8 cellular contexts compared by ENCODE assay signal in genomic region chr17:44865231-44865660, GRCh38. TPM values are rescaled to one million over a fixed set of nuclear protein-coding genes. Genes with fewer than 3 reads are reported as not detected.
DNase-seq lines count a peak whose midpoint lies in the region; ATAC-seq and TF ChIP-seq lines count a peak whose summit lies in the region.

No MANE protein-coding gene starts in this region.

- CTCF ChIA-PET in IMR-90 (lab: Yijun Ruan, JAX) = interaction anchor here (0.6 to 4.8 kb wide), 4 partner anchors 81 to 121 kb away, joined by 3 to 25 read pairs (median 4); no protein-coding TSS in a partner anchor

- H2AFZ ChIP-seq in IMR-90 (replicated peaks; ENCODE audit: low read length, poor library complexity) (no peak overlapping the region), OCI-LY1 (ENCODE audit: low read length) (no peak overlapping the region)

- dilution Hi-C loops in IMR-90 (cut with HindIII; ENCODE audit: low sequenced_read_pairs, unreplicated experiment) = no loop called here

- ATAC-seq in IMR-90 (ENCODE audit: low read depth) = peak; percentile 89
- ATAC-seq in GM21526 (IDR thresholded peaks at IDR 0.05; ENCODE audit: low FRiP score, unreplicated experiment) = no peak

- no peak overlapping the region for H3K56ac ChIP-seq in IMR-90 (ENCODE audit: extremely low read depth, insufficient read depth, low read length)

- no peak overlapping the region for H2BK20ac ChIP-seq in IMR-90 (ENCODE audit: low read depth, low read length)

- H3K4me2 ChIP-seq in IMR-90 (ENCODE audit: low read depth, low read length) = no peak overlapping the region
- no peak overlapping the region for H3K4me2 ChIP-seq in OCI-LY1 (ENCODE audit: low read length)

- H3K4me3 ChIP-seq in IMR-90 (ENCODE audit: insufficient read depth, low read depth, low read length) (no peak overlapping the region), OCI-LY1 (ENCODE audit: low read depth, low read length, poor library complexity, severe bottlenecking) (no peak overlapping the region)

- no peak overlapping the region for H2AK9ac ChIP-seq in IMR-90 (replicated peaks; ENCODE audit: low read depth, low read length, poor library complexity)

- TF ChIP-seq RAD21 in IMR-90 (IDR thresholded peaks at IDR 0.05; ENCODE audit: low read length) = peak; percentile 82

- H3K27me3 ChIP-seq in IMR-90 (ENCODE audit: control insufficient read depth, insufficient read depth, low read length) = no peaks in the 10 kb centered on the region
- H3K27me3 ChIP-seq in OCI-LY1 (ENCODE audit: insufficient read depth, low read length) = no peaks in the 10 kb centered on the region

- no peaks in the 10 kb centered on the region for H3K4me1 ChIP-seq in IMR-90 (ENCODE audit: control insufficient read depth, insufficient read depth, low read length)
- H3K4me1 ChIP-seq in OCI-LY1 (ENCODE audit: insufficient read depth, low read length, severe bottlenecking) = no peaks in the 10 kb centered on the region

- H3K27ac ChIP-seq in IMR-90 (ENCODE audit: insufficient read depth, low read length) (no peak overlapping the region), OCI-LY1 (ENCODE audit: low read depth, low read length, poor library complexity, severe bottlenecking) (no peak overlapping the region)

- H4K8ac ChIP-seq in IMR-90 (ENCODE audit: low read depth in 2 of 2, low read length in 2 of 2) = no peak overlapping the region

- H3K4ac ChIP-seq in IMR-90 (ENCODE audit: low read depth, low read length) = no peak overlapping the region

- H3F3A ChIP-seq in OCI-LY1 (ENCODE audit: insufficient read depth, low read length) = no peaks in the 10 kb centered on the region

- H3K14ac ChIP-seq in IMR-90 (replicated peaks; ENCODE audit: low read depth, low read length) = no peak overlapping the region

- H4K5ac ChIP-seq in IMR-90 (ENCODE audit: low read depth, low read length) = no peak overlapping the region

- H2BK5ac ChIP-seq in IMR-90 (ENCODE audit: low read depth, low read length, poor library complexity, severe bottlenecking) = no peak overlapping the region

- H2BK15ac ChIP-seq in IMR-90 (ENCODE audit: low read depth, low read length) = no peak overlapping the region

- WGBS in IMR-90 (ENCODE audit: extremely low coverage in 2 of 2, insufficient read length in 1 of 2), 2 experiments = no CpG with 5 or more reads among the region's 1 CpG

- H2AK5ac ChIP-seq in IMR-90 (ENCODE audit: low read depth, low read length) = no peak overlapping the region

- H3K9me1 ChIP-seq in IMR-90 (ENCODE audit: insufficient read depth, low read length) = no peaks in the 10 kb centered on the region

- POLR2A ChIA-PET in IMR-90 (lab: Charles Lee; ENCODE audit: unreplicated experiment) = no interaction called here

- H3K9ac ChIP-seq in IMR-90 (ENCODE audit: low read depth, low read length) (no peak overlapping the region), OCI-LY1 (ENCODE audit: low read length) (no peak overlapping the region)

- no peak overlapping the region for H2BK120ac ChIP-seq in IMR-90 (ENCODE audit: low read depth, low read length)

- no peak overlapping the region for H3K18ac ChIP-seq in IMR-90 (ENCODE audit: low read depth, low read length)

- H3K9me2 ChIP-seq in OCI-LY1 (ENCODE audit: low read depth, low read length) = no peaks in the 10 kb centered on the region

- DNase-seq in CMK (ENCODE audit: low read depth) (peak; percentile 32), IMR-90 (peak; percentile 73), erythroblast (lab: John Stamatoyannopoulos, UW) (peak; percentile 69 to 84), myocyte (ENCODE audit: low read depth) (peak; percentile 79)
- peak; percentile 64 for DNase-seq in activated CD8-positive, alpha-beta memory T cell treated with anti-CD3 and anti-CD28 coated beads, Interleukin-2, amount 50 U/mL, for 4 hours
- peak; percentile 17 to 51 for DNase-seq in stimulated activated CD8-positive, alpha-beta memory T cell treated with anti-CD3 and anti-CD28 coated beads, Interleukin-4, amount 100 ng/mL, for 4 hours (ENCODE audit: low read depth in 2 of 2, low spot score in 1 of 2)

- no peak overlapping the region for H3K23ac ChIP-seq in IMR-90 (ENCODE audit: low read depth, low read length)

- intact Hi-C loops in IMR-90 (cut with micrococcal nuclease) = loop anchor here (1.0 kb wide), 3 partner anchors 13 to 90 kb away; no protein-coding TSS in a partner anchor

- H3K9me3 ChIP-seq in IMR-90 (ENCODE audit: control insufficient read depth, insufficient read depth, low read length) (no peaks in the 10 kb centered on the region), OCI-LY1 (ENCODE audit: low read length) (no peaks in the 10 kb centered on the region)

- peaks cover 53% of the 10 kb centered on the region for H3K36me3 ChIP-seq in IMR-90 (ENCODE audit: control insufficient read depth, insufficient read depth, low read length)
- H3K36me3 ChIP-seq in OCI-LY1 (ENCODE audit: insufficient read depth, low read length) = peaks cover 80% of the 10 kb centered on the region

- no peaks in the 10 kb centered on the region for H3K79me2 ChIP-seq in OCI-LY1 (ENCODE audit: insufficient read depth, low read length)

- H3K79me1 ChIP-seq in IMR-90 (ENCODE audit: low read depth in 1 of 2, low read length in 2 of 2) = peaks cover 0 to 9% of the 10 kb centered on the region in 2 experiments; a peak in 1 of 4 replicates

- in situ Hi-C loops in IMR-90 (cut with MboI; ENCODE audit: low sequenced_read_pairs) = no loop called here

- no peaks in the 10 kb centered on the region; the same call in 1 of the 2 replicates for H4K20me1 ChIP-seq in IMR-90 (ENCODE audit: insufficient read depth, low read length)
- no peaks in the 10 kb centered on the region for H4K20me1 ChIP-seq in OCI-LY1 (ENCODE audit: insufficient read depth, low read length)

- no peak overlapping the region for H4K91ac ChIP-seq in IMR-90 (ENCODE audit: insufficient read depth, low read depth, low read length)

- no TSS peak for BruUV-seq in IMR-90 (replicated peaks; lab: Mats Ljungman, UMichigan)

- TF ChIP-seq POLR2A in IMR-90 (IDR thresholded peaks at IDR 0.05; ENCODE audit: low read depth, low read length) (no peak), erythroblast (IDR thresholded peaks at IDR 0.05; ENCODE audit: low read length) (no peak)

- TF ChIP-seq CTCF in IMR-90 (conservative IDR thresholded peaks at IDR 0.05; ENCODE audit: low read depth, low read length) (peak; percentile 89), OCI-LY1 (IDR thresholded peaks at IDR 0.05; ENCODE audit: low read length) (peak; percentile 87)

TF ChIP-seq in IMR-90, 13 proteins besides CTCF, POLR2A, EP300 and RAD21:
- no peak for TF ChIP-seq NFE2L2 (IDR thresholded peaks at IDR 0.05; ENCODE audit: low read depth, low read length)
- peak; percentile 98 for TF ChIP-seq SMC3 (IDR thresholded peaks at IDR 0.05; ENCODE audit: low read depth, low read length)

RNA-seq across cellular contexts. Expression of gene HIGD1B, which starts 17.6 kb away (rescaled TPM):
- total RNA-seq in IMR-90 (2012; rRNA removed) (not detected in 2 replicates), myocyte (not detected in 2 replicates)
- polyA plus RNA-seq in IMR-90 (2012; rRNA removed) = not detected in 2 replicates
- polyA plus RNA-seq in IMR-90 (2012; cell fraction: cytosol; rRNA removed) = not detected in 2 replicates
- not detected in 2 replicates for polyA plus RNA-seq in IMR-90 (2012; cell fraction: nucleus; rRNA removed; ENCODE audit: low replicate concordance)
- polyA plus RNA-seq in myocyte (2012) = not detected

RNA-seq across cellular contexts. Expression of gene EFTUD2, which starts 34.0 kb away (rescaled TPM):
- total RNA-seq in IMR-90 (2012; rRNA removed) = 126 and 178 TPM in 2 replicates
- polyA plus RNA-seq in IMR-90 (2012; rRNA removed) = 72.5 and 74.8 TPM in 2 replicates
- polyA plus RNA-seq in IMR-90 (2012; cell fraction: cytosol; rRNA removed) = 44.7 and 106 TPM in 2 replicates
- 70.1 and 74.1 TPM in 2 replicates for polyA plus RNA-seq in IMR-90 (2012; cell fraction: nucleus; rRNA removed; ENCODE audit: low replicate concordance)
- total RNA-seq in myocyte = 111 and 114 TPM in 2 replicates
- 98.9 TPM for polyA plus RNA-seq in myocyte (2012)

RNA-seq across cellular contexts. Expression of gene GJC1, which starts 35.2 kb away (rescaled TPM):
- total RNA-seq in IMR-90 (2012; rRNA removed) (53.3 and 69.7 TPM in 2 replicates), myocyte (8.2 and 8.5 TPM in 2 replicates)
- 23.9 and 24.1 TPM in 2 replicates for polyA plus RNA-seq in IMR-90 (2012; rRNA removed)
- 7.1 and 11.9 TPM in 2 replicates for polyA plus RNA-seq in IMR-90 (2012; cell fraction: cytosol; rRNA removed)
- polyA plus RNA-seq in IMR-90 (2012; cell fraction: nucleus; rRNA removed; ENCODE audit: low replicate concordance) = 6.7 and 19.1 TPM in 2 replicates
- 5.3 TPM for polyA plus RNA-seq in myocyte (2012)

RNA-seq across cellular contexts. Expression of gene GFAP, which starts 50.1 kb away (rescaled TPM):
- total RNA-seq in IMR-90 (2012; rRNA removed) (0.18 TPM in 1 of 2 replicates, not detected in the other), myocyte (0.68 and 2.3 TPM in 2 replicates)
- 0.19 and 0.40 TPM in 2 replicates for polyA plus RNA-seq in IMR-90 (2012; rRNA removed)
- 0.02 and 0.13 TPM in 2 replicates for polyA plus RNA-seq in IMR-90 (2012; cell fraction: cytosol; rRNA removed)
- polyA plus RNA-seq in IMR-90 (2012; cell fraction: nucleus; rRNA removed; ENCODE audit: low replicate concordance) = 0.05 and 0.18 TPM in 2 replicates
- polyA plus RNA-seq in myocyte (2012) = 0.20 TPM
